Comparison of ENCODE assay signal across 8 cellular contexts in genomic region chr9:37036237-37037136, GRCh38.
DNase-seq lines count a peak whose midpoint lies in the region; ATAC-seq lines count a peak whose summit lies in the region.

No MANE protein-coding gene starts in this region.

- H3K36me3 ChIP-seq in adipocyte (ENCODE audit: control insufficient read depth, insufficient read depth, low read length, severe bottlenecking) (no peaks in the 10 kb centered on the region), iPS-15b (ENCODE audit: control insufficient read depth, insufficient read depth, low read length) (no peaks in the 10 kb centered on the region)

- H3K9me3 ChIP-seq in adipocyte (ENCODE audit: control insufficient read depth, low read length): no peaks in the 10 kb centered on the region
- H3K9me3 ChIP-seq in iPS-15b (ENCODE audit: control insufficient read depth, insufficient read depth, low read length): no peaks in the 10 kb centered on the region

- DNase-seq in COR-L47 (lab: John Stamatoyannopoulos, UW): peak; percentile 64
- DNase-seq in NCI-H526 treated with DMSO at 0.1 percent for 48 hours (lab: John Stamatoyannopoulos, UW): peak; percentile 86
- DNase-seq in adipocyte (ENCODE audit: low read depth): peak; percentile 61

- ATAC-seq in GM21723 (IDR thresholded peaks at IDR 0.05; ENCODE audit: unreplicated experiment): peak; percentile 29
- no peak for ATAC-seq in GM19455 (IDR thresholded peaks at IDR 0.05; ENCODE audit: unreplicated experiment)
- no peak for ATAC-seq in GM21367 (IDR thresholded peaks at IDR 0.05; ENCODE audit: unreplicated experiment)

- peak overlapping the region in 2 of 21 experiments; percentile 31 to 80 for H3K27ac ChIP-seq in skin epidermis

- H3K4me1 ChIP-seq in adipocyte (ENCODE audit: control insufficient read depth, insufficient read depth, low read length) (peaks cover 14% of the 10 kb centered on the region), iPS-15b (ENCODE audit: control insufficient read depth, insufficient read depth, low read length) (peaks cover 12% of the 10 kb centered on the region)

- H3K27me3 ChIP-seq in adipocyte (replicated peaks; ENCODE audit: control insufficient read depth, insufficient read depth, low read length) (peaks cover 97% of the 10 kb centered on the region), iPS-15b (ENCODE audit: control insufficient read depth, insufficient read depth, low read length) (peaks cover 94% of the 10 kb centered on the region)

- H3K4me3 ChIP-seq in adipocyte (ENCODE audit: low read length) (peak overlapping the region; percentile 81), iPS-15b (ENCODE audit: low read depth, low read length) (peak overlapping the region; percentile 68), skin epidermis (peak overlapping the region; percentile 33 to 49 (median 38))

- H3K9ac ChIP-seq in adipocyte (ENCODE audit: low read length) (peak overlapping the region; percentile 1), iPS-15b (ENCODE audit: low read depth, low read length) (no peak overlapping the region)
